2 cellular contexts compared by ENCODE assay signal in genomic region chr12:122841544-122842321, GRCh38.
TF ChIP-seq lines count a peak whose summit lies in the region.

No MANE protein-coding gene starts in this region.

TF ChIP-seq in HEK293, 187 proteins besides CTCF, POLR2A, EP300 and RAD21 (continued from another document):
- TF ChIP-seq ZBTB21 (tag by site-specific recombination; IDR thresholded peaks at IDR 0.05) (peak; percentile 35; the same call in 1 of the 2 replicates), ZNF548 (tag by site-specific recombination; IDR thresholded peaks at IDR 0.05) (no peak), ZNF341 (tag by site-specific recombination; IDR thresholded peaks at IDR 0.05; ENCODE audit: low read depth) (peak; percentile 50; the same call in 1 of the 2 replicates), ZNF624 (tag by site-specific recombination; IDR thresholded peaks at IDR 0.05) (no peak), ZNF121 (tag by site-specific recombination; IDR thresholded peaks at IDR 0.05) (no peak), ATF2 (tag by site-specific recombination; IDR thresholded peaks at IDR 0.05; ENCODE audit: low read depth) (peak; percentile 53), ZNF335 (tag by site-specific recombination; conservative IDR thresholded peaks at IDR 0.05) (peak; percentile 34; the same call in 1 of the 2 replicates), ZBTB48 (tag by site-specific recombination; IDR thresholded peaks at IDR 0.05) (0 out of 2 replicates have a peak, but pooled peaks have one; percentile 8), ZNF629 (tag by site-specific recombination; IDR thresholded peaks at IDR 0.05) (peak; percentile 86), ZNF366 (tag by site-specific recombination; conservative IDR thresholded peaks at IDR 0.05) (peak; percentile 79), ZNF558 (tag by site-specific recombination; IDR thresholded peaks at IDR 0.05) (no peak), ZNF76 (tag by site-specific recombination; IDR thresholded peaks at IDR 0.05; ENCODE audit: borderline replicate concordance, low read depth) (no peak), ZNF707 (tag by site-specific recombination; IDR thresholded peaks at IDR 0.05) (no peak), ZNF324 (tag by site-specific recombination; IDR thresholded peaks at IDR 0.05) (0 out of 2 replicates have a peak, but pooled peaks have one; percentile 31)
- TF ChIP-seq, protein P1, sequence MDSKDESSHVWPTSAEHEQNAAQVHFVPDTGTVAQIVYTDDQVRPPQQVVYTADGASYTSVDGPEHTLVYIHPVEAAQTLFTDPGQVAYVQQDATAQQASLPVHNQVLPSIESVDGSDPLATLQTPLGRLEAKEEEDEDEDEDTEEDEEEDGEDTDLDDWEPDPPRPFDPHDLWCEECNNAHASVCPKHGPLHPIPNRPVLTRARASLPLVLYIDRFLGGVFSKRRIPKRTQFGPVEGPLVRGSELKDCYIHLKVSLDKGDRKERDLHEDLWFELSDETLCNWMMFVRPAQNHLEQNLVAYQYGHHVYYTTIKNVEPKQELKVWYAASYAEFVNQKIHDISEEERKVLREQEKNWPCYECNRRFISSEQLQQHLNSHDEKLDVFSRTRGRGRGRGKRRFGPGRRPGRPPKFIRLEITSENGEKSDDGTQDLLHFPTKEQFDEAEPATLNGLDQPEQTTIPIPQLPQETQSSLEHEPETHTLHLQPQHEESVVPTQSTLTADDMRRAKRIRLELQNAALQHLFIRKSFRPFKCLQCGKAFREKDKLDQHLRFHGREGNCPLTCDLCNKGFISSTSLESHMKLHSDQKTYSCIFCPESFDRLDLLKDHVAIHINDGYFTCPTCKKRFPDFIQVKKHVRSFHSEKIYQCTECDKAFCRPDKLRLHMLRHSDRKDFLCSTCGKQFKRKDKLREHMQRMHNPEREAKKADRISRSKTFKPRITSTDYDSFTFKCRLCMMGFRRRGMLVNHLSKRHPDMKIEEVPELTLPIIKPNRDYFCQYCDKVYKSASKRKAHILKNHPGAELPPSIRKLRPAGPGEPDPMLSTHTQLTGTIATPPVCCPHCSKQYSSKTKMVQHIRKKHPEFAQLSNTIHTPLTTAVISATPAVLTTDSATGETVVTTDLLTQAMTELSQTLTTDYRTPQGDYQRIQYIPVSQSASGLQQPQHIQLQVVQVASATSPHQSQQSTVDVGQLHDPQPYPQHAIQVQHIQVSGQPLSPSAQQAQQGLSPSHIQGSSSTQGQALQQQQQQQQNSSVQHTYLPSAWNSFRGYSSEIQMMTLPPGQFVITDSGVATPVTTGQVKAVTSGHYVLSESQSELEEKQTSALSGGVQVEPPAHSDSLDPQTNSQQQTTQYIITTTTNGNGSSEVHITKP (tag by site-specific recombination; IDR thresholded peaks at IDR 0.05), result peak; percentile 71
- TF ChIP-seq, protein P2, sequence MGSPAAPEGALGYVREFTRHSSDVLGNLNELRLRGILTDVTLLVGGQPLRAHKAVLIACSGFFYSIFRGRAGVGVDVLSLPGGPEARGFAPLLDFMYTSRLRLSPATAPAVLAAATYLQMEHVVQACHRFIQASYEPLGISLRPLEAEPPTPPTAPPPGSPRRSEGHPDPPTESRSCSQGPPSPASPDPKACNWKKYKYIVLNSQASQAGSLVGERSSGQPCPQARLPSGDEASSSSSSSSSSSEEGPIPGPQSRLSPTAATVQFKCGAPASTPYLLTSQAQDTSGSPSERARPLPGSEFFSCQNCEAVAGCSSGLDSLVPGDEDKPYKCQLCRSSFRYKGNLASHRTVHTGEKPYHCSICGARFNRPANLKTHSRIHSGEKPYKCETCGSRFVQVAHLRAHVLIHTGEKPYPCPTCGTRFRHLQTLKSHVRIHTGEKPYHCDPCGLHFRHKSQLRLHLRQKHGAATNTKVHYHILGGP (tag by site-specific recombination; IDR thresholded peaks at IDR 0.05), result no peak
- TF ChIP-seq, protein P3, sequence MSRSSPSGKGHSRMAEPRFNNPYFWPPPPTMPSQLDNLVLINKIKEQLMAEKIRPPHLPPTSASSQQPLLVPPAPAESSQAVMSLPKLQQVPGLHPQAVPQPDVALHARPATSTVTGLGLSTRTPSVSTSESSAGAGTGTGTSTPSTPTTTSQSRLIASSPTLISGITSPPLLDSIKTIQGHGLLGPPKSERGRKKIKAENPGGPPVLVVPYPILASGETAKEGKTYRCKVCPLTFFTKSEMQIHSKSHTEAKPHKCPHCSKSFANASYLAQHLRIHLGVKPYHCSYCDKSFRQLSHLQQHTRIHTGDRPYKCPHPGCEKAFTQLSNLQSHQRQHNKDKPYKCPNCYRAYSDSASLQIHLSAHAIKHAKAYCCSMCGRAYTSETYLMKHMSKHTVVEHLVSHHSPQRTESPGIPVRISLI (tag by site-specific recombination; IDR thresholded peaks at IDR 0.05), result peak; percentile 81
- TF ChIP-seq, protein P4, sequence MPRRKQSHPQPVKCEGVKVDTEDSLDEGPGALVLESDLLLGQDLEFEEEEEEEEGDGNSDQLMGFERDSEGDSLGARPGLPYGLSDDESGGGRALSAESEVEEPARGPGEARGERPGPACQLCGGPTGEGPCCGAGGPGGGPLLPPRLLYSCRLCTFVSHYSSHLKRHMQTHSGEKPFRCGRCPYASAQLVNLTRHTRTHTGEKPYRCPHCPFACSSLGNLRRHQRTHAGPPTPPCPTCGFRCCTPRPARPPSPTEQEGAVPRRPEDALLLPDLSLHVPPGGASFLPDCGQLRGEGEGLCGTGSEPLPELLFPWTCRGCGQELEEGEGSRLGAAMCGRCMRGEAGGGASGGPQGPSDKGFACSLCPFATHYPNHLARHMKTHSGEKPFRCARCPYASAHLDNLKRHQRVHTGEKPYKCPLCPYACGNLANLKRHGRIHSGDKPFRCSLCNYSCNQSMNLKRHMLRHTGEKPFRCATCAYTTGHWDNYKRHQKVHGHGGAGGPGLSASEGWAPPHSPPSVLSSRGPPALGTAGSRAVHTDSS (tag by site-specific recombination; IDR thresholded peaks at IDR 0.05), result no peak

TF ChIP-seq in K562, 482 proteins besides CTCF, POLR2A, EP300 and RAD21 (continued from another document):
- TF ChIP-seq, protein P5, sequence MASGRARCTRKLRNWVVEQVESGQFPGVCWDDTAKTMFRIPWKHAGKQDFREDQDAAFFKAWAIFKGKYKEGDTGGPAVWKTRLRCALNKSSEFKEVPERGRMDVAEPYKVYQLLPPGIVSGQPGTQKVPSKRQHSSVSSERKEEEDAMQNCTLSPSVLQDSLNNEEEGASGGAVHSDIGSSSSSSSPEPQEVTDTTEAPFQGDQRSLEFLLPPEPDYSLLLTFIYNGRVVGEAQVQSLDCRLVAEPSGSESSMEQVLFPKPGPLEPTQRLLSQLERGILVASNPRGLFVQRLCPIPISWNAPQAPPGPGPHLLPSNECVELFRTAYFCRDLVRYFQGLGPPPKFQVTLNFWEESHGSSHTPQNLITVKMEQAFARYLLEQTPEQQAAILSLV (tag; IDR thresholded peaks at IDR 0.05), result no peak
TF ChIP-seq in K562: peak in this region for 1.
